8 cellular contexts compared by ENCODE assay signal in genomic region chr16:85798901-85799496, GRCh38. TPM values are rescaled to one million over a fixed set of nuclear protein-coding genes. Genes with fewer than 3 reads are reported as not detected.
DNase-seq lines count a peak whose midpoint lies in the region; ATAC-seq and TF ChIP-seq lines count a peak whose summit lies in the region.

No MANE protein-coding gene starts in this region.

- H3K27me3 ChIP-seq in HCT116 (ENCODE audit: insufficient read depth, low read length) (no peaks in the 10 kb centered on the region), hepatocyte (no peaks in the 10 kb centered on the region), skeletal muscle tissue (ENCODE audit: control insufficient read depth in 3 of 3, insufficient read depth in 3 of 3, low read length in 3 of 3) (no peaks in the 10 kb centered on the region)

- TF ChIP-seq RAD21 in HCT116 (IDR thresholded peaks at IDR 0.05; ENCODE audit: low read depth) = no peak

- H3K4me3 ChIP-seq in HCT116 (replicated peaks in 1 of 2; ENCODE audit: low read depth in 1 of 2, low read length in 2 of 2) (peak overlapping the region; percentile 92 to 93), NB4 (ENCODE audit: low read depth, low read length) (peak overlapping the region; percentile 81), hepatocyte (peak overlapping the region; percentile 74), skeletal muscle tissue (ENCODE audit: low read length in 3 of 3) (peak overlapping the region; percentile 94 to 98 (median 94))

- H3K9me2 ChIP-seq in HCT116 (ENCODE audit: insufficient read depth) = no peaks in the 10 kb centered on the region
- no peaks in the 10 kb centered on the region for H3K9me2 ChIP-seq in hepatocyte (replicated peaks; ENCODE audit: insufficient read depth)

- peak overlapping the region; percentile 89 for H3K9ac ChIP-seq in HCT116 (ENCODE audit: low read length)
- peak overlapping the region; percentile 96 to 97 (median 96) for H3K9ac ChIP-seq in skeletal muscle tissue (ENCODE audit: low read depth in 1 of 3, low read length in 3 of 3)

- H3K36me3 ChIP-seq in HCT116 (ENCODE audit: control insufficient read depth in 1 of 2, insufficient read depth in 2 of 2, low read length in 2 of 2) (peaks cover 41 to 60% of the 10 kb centered on the region in 2 experiments), hepatocyte (replicated peaks; ENCODE audit: insufficient read depth, low read depth) (no peaks in the 10 kb centered on the region), skeletal muscle tissue (ENCODE audit: control insufficient read depth in 3 of 3, insufficient read depth in 3 of 3, low read length in 3 of 3) (peaks cover 44 to 48% (median 45%) of the 10 kb centered on the region in 3 donors)

- intact Hi-C loops in HCT116 (cut with micrococcal nuclease) = no loop called here

- H3K36me3 Mint-ChIP-seq in activated naive CD4-positive, alpha-beta T cell treated with anti-CD3 and anti-CD28 coated beads, Interleukin-2, amount 50 U/mL, for 72 hours = peaks cover 30 to 47% of the 10 kb centered on the region in 2 donors

- TF ChIP-seq POLR2A in HCT116 (IDR thresholded peaks at IDR 0.05; ENCODE audit: borderline replicate concordance, extremely low read depth, insufficient read depth, insufficient read length) = no peak
- TF ChIP-seq POLR2A in NB4 (IDR thresholded peaks at IDR 0.05; ENCODE audit: extremely low read depth, insufficient read length) = no peak

- no peak overlapping the region for H2AFZ ChIP-seq in HCT116 (ENCODE audit: low read depth, low read length, poor library complexity, severe bottlenecking)
- H2AFZ ChIP-seq in hepatocyte = peak overlapping the region; percentile 28

- peak; percentile 66 for ATAC-seq in HCT116
- peak; percentile 63 to 65 for ATAC-seq in activated naive CD4-positive, alpha-beta T cell treated with anti-CD3 and anti-CD28 coated beads, Interleukin-2, amount 50 U/mL, for 72 hours

- H3K79me2 ChIP-seq in HCT116 (ENCODE audit: insufficient read depth, low read length) = peaks cover 100% of the 10 kb centered on the region
- peaks cover 92% of the 10 kb centered on the region for H3K79me2 ChIP-seq in hepatocyte

- POLR2A ChIA-PET in HCT116 (lab: Charles Lee) = no interaction called here

- RAD21 ChIA-PET in HCT116 (lab: Charles Lee; ENCODE audit: low non-redundant PET in 1 of 2, low total read pairs in 2 of 2, uncharacterized antibody in 2 of 2, unreplicated experiment in 2 of 2) = no interaction called here

- BruUV-seq in HCT116 (replicated peaks; lab: Mats Ljungman, UMichigan) = no TSS peak

- CTCF ChIA-PET in HCT116 (lab: Charles Lee) = no interaction called here

- WGBS in hepatocyte (ENCODE audit: low lambda C conversion rate, missing lambda C conversion rate) = under 1% methylated on average over 43 of the region's 51 CpGs

- DNase-seq in NCI-H1417 (lab: John Stamatoyannopoulos, UW) (peak in 2 of 3 experiments; percentile 44 to 65), NCI-H1417 treated with DMSO at 0.1 percent for 48 hours (lab: John Stamatoyannopoulos, UW) (no peak), HCT116 (ENCODE audit: low read depth, low spot score) (no peak), NB4 (ENCODE audit: low read depth) (peak; percentile 67), hepatocyte (ENCODE audit: low spot score) (peak; percentile 50), NCI-H2196 (lab: John Stamatoyannopoulos, UW; ENCODE audit: unreplicated experiment) (no peak)
- DNase-seq in activated naive CD4-positive, alpha-beta T cell treated with anti-CD3 and anti-CD28 coated beads, Interleukin-2, amount 50 U/mL, for 72 hours (ENCODE audit: low spot score in 2 of 2) = peak in 1 of 2 donors; percentile 39

- H3K4me2 ChIP-seq in HCT116 (ENCODE audit: low read length) (peak overlapping the region; percentile 75), hepatocyte (peak overlapping the region; percentile 81)

- H3K27ac Mint-ChIP-seq in activated naive CD4-positive, alpha-beta T cell treated with anti-CD3 and anti-CD28 coated beads, Interleukin-2, amount 50 U/mL, for 72 hours = peak overlapping the region; percentile 88 to 89

- H4K20me1 ChIP-seq in HCT116 (ENCODE audit: insufficient read depth) (peaks cover 7% of the 10 kb centered on the region; the same call in 1 of the 2 replicates), hepatocyte (ENCODE audit: insufficient read depth, poor library complexity, severe bottlenecking) (peaks cover 25% of the 10 kb centered on the region)

- no peaks in the 10 kb centered on the region for H3K9me3 ChIP-seq in HCT116 (ENCODE audit: control insufficient read depth in 1 of 2, insufficient read depth in 1 of 2, low read depth in 1 of 2, low read length in 2 of 2)
- H3K9me3 ChIP-seq in hepatocyte (ENCODE audit: low read depth) = no peaks in the 10 kb centered on the region
- no peaks in the 10 kb centered on the region for H3K9me3 ChIP-seq in skeletal muscle tissue (ENCODE audit: control insufficient read depth in 3 of 3, low read length in 3 of 3)

- H3K27ac ChIP-seq in HCT116 (ENCODE audit: low read depth, low read length) (peak overlapping the region; percentile 90), hepatocyte (peak overlapping the region; percentile 97), skeletal muscle tissue (ENCODE audit: low read depth, low read length) (peak overlapping the region; percentile 88)

- peaks cover 11 to 22% of the 10 kb centered on the region in 2 experiments; a peak in 3 of 4 replicates for H3K4me1 ChIP-seq in HCT116 (ENCODE audit: control insufficient read depth in 1 of 2, insufficient read depth in 2 of 2, low read length in 2 of 2)
- H3K4me1 ChIP-seq in hepatocyte (ENCODE audit: insufficient read depth) = peaks cover 11% of the 10 kb centered on the region
- peaks cover 21 to 40% (median 30%) of the 10 kb centered on the region in 3 donors for H3K4me1 ChIP-seq in skeletal muscle tissue (ENCODE audit: control insufficient read depth in 3 of 3, insufficient read depth in 3 of 3, low read length in 3 of 3)

- TF ChIP-seq CTCF in HCT116 (IDR thresholded peaks at IDR 0.05 in 2 of 3, conservative IDR thresholded peaks at IDR 0.05 in 1 of 3; ENCODE audit: borderline replicate concordance in 1 of 3, insufficient read depth in 1 of 3, low read depth in 2 of 3, low read length in 2 of 3) (no peak), NB4 (IDR thresholded peaks at IDR 0.05; ENCODE audit: low read depth, low read length) (no peak), hepatocyte (IDR thresholded peaks at IDR 0.05; ENCODE audit: poor library complexity) (no peak)

- H3K9me3 Mint-ChIP-seq in activated naive CD4-positive, alpha-beta T cell treated with anti-CD3 and anti-CD28 coated beads, Interleukin-2, amount 50 U/mL, for 72 hours = no peaks in the 10 kb centered on the region

TF ChIP-seq in HCT116, 20 proteins besides CTCF, POLR2A, EP300 and RAD21:
- no peak for TF ChIP-seq POLR2AphosphoS5 (IDR thresholded peaks at IDR 0.05; ENCODE audit: low read depth, low read length)
- peak; percentile 99 for TF ChIP-seq ZFX (IDR thresholded peaks at IDR 0.05)
- no peak for TF ChIP-seq TCF7L2 (IDR thresholded peaks at IDR 0.05; ENCODE audit: borderline replicate concordance, extremely low read depth, insufficient read depth, insufficient read length)

RNA-seq across cellular contexts. Expression of gene EMC8, which starts 0.3 kb away (rescaled TPM):
- total RNA-seq in HCT116 (2021; ENCODE audit: unreplicated experiment) = 73.0 TPM
- polyA plus RNA-seq in HCT116 (2012) = 53.7 and 56.0 TPM in 2 replicates
- 10 to 100 TPM; 31.0 to 38.6 TPM for total RNA-seq in activated naive CD4-positive, alpha-beta T cell treated with anti-CD3 and anti-CD28 coated beads, Interleukin-2, amount 50 U/mL, for 72 hours
- total RNA-seq in hepatocyte = 35.0 and 40.6 TPM in 2 replicates
- 46.5 and 50.6 TPM in 2 replicates for polyA plus RNA-seq in hepatocyte
- 8.9 TPM for total RNA-seq in skeletal muscle tissue

RNA-seq across cellular contexts. Expression of gene COX4I1, which starts 0.5 kb away (rescaled TPM):
- 839 TPM for total RNA-seq in HCT116 (2021; ENCODE audit: unreplicated experiment)
- polyA plus RNA-seq in HCT116 (2012) = 1,327 and 1,340 TPM in 2 replicates
- total RNA-seq in activated naive CD4-positive, alpha-beta T cell treated with anti-CD3 and anti-CD28 coated beads, Interleukin-2, amount 50 U/mL, for 72 hours = 100 to 1,000 TPM; 397 to 558 TPM
- 449 and 496 TPM in 2 replicates for total RNA-seq in hepatocyte
- 655 and 694 TPM in 2 replicates for polyA plus RNA-seq in hepatocyte
- 332 TPM for total RNA-seq in skeletal muscle tissue

RNA-seq across cellular contexts. Expression of gene C16orf74, which starts 48.1 kb away (rescaled TPM):
- total RNA-seq in HCT116 (2021; ENCODE audit: unreplicated experiment) (30.0 TPM), hepatocyte (1.4 and 5.3 TPM in 2 replicates), skeletal muscle tissue (1.0 TPM)
- polyA plus RNA-seq in HCT116 (2012) = 30.2 and 35.4 TPM in 2 replicates
- 1 to 10 TPM in 1 of 2 donors, under 1 TPM in 1; 0.46 to 1.4 TPM for total RNA-seq in activated naive CD4-positive, alpha-beta T cell treated with anti-CD3 and anti-CD28 coated beads, Interleukin-2, amount 50 U/mL, for 72 hours
- polyA plus RNA-seq in hepatocyte = 7.8 and 11.5 TPM in 2 replicates

Comparison
In these comparisons a context has a peak if more than half of its experiments do, and no peak if none do; other contexts are left out.
1. DNase-seq: peak in NCI-H1417 (2 of 3), NB4 (single experiment) and hepatocyte (single experiment); none in NCI-H1417 treated with DMSO at 0.1 percent for 48 hours (single experiment), HCT116 (single experiment) and NCI-H2196 (single experiment).
2. Peak in every context shown above with its lines, with median percentiles within 50 percentile points of each other: H3K27ac ChIP-seq and H3K4me3 ChIP-seq.